Comparison of ENCODE assay signal across 8 cellular contexts in genomic region chr17:50056217-50056960, GRCh38. TPM values are rescaled to one million over a fixed set of nuclear protein-coding genes. Genes with fewer than 3 reads are reported as not detected.
A peak's percentile ranks its signal among the peaks of the same experiment; 100 is the strongest.
DNase-seq lines count a peak whose midpoint lies in the region; ATAC-seq and TF ChIP-seq lines count a peak whose summit lies in the region.

No MANE protein-coding gene starts in this region.

- peak overlapping the region; percentile 89 for H3K4me3 Mint-ChIP-seq in activated T-helper 1 cell treated with anti-CD3 and anti-CD28 coated beads, Interleukin-12 subunit alpha, Interleukin-12 subunit beta, Interleukin-2, Interleukin-4 antibody, amounts not matched to agents 30 ng/mL and 10 ng/mL and 1 ng/mL, durations not matched to agents 14 hours and 24 hours and 36 hours

- H3K4me3 ChIP-seq in NT2/D1 (ENCODE audit: insufficient read length, low read depth) (peak overlapping the region; percentile 79), fibroblast of the aortic adventitia (ENCODE audit: low read depth, low read length) (peak overlapping the region; percentile 81), tibial artery (peak overlapping the region; percentile 88 to 95)

- no peaks in the 10 kb centered on the region for H3K27me3 Mint-ChIP-seq in activated T-helper 1 cell treated with anti-CD3 and anti-CD28 coated beads, Interleukin-12 subunit alpha, Interleukin-12 subunit beta, Interleukin-2, Interleukin-4 antibody, amounts not matched to agents 30 ng/mL and 10 ng/mL and 1 ng/mL, durations not matched to agents 14 hours and 24 hours and 36 hours (ENCODE audit: insufficient read depth)

- H3K36me3 Mint-ChIP-seq in activated T-helper 1 cell treated with anti-CD3 and anti-CD28 coated beads, Interleukin-12 subunit alpha, Interleukin-12 subunit beta, Interleukin-2, Interleukin-4 antibody, amounts not matched to agents 30 ng/mL and 10 ng/mL and 1 ng/mL, durations not matched to agents 14 hours and 24 hours and 36 hours (ENCODE audit: low read depth): peaks cover 2% of the 10 kb centered on the region

- peak overlapping the region; percentile 29 for H3K27ac Mint-ChIP-seq in activated T-helper 1 cell treated with anti-CD3 and anti-CD28 coated beads, Interleukin-12 subunit alpha, Interleukin-12 subunit beta, Interleukin-2, Interleukin-4 antibody, amounts not matched to agents 30 ng/mL and 10 ng/mL and 1 ng/mL, durations not matched to agents 14 hours and 24 hours and 36 hours

- TF ChIP-seq CTCF in GM10266 (IDR thresholded peaks at IDR 0.05; ENCODE audit: control insufficient read depth, insufficient read depth, low read depth, missing control alignments) (peak; percentile 67), fibroblast of the aortic adventitia (IDR thresholded peaks at IDR 0.05; ENCODE audit: insufficient read depth, low read length) (peak; percentile 61), tibial artery (IDR thresholded peaks at IDR 0.05) (peak in 1 of 2 experiments; percentile 30)

- H3K4me1 ChIP-seq in NT2/D1 (ENCODE audit: insufficient read depth, insufficient read length) (peaks cover 42% of the 10 kb centered on the region), tibial artery (peaks cover 0 to 73% (median 56%) of the 10 kb centered on the region in 4 donors)

- intact Hi-C loops in activated T-helper 1 cell treated with anti-CD3 and anti-CD28 coated beads, Interleukin-12 subunit alpha, Interleukin-12 subunit beta, Interleukin-2, Interleukin-4 antibody, amounts not matched to agents 30 ng/mL and 10 ng/mL and 1 ng/mL, durations not matched to agents 14 hours and 24 hours and 36 hours (cut with micrococcal nuclease): loop anchor here (1.0 kb wide), 2 partner anchors 29 to 31 kb away; no protein-coding TSS in a partner anchor
- intact Hi-C loops in tibial artery (cut with DNase I; ENCODE audit: low total_unique reads): no loop called here

- no peaks in the 10 kb centered on the region for H3K9me3 Mint-ChIP-seq in activated T-helper 1 cell treated with anti-CD3 and anti-CD28 coated beads, Interleukin-12 subunit alpha, Interleukin-12 subunit beta, Interleukin-2, Interleukin-4 antibody, amounts not matched to agents 30 ng/mL and 10 ng/mL and 1 ng/mL, durations not matched to agents 14 hours and 24 hours and 36 hours

- peak; percentile 72 for DNase-seq in GM10266 (ENCODE audit: extremely low spot score)
- DNase-seq in NT2/D1 (ENCODE audit: low read depth, low spot score): peak; percentile 67
- peak; percentile 52 for DNase-seq in activated T-helper 1 cell treated with anti-CD3 and anti-CD28 coated beads, Interleukin-12 subunit alpha, Interleukin-12 subunit beta, Interleukin-2, Interleukin-4 antibody, amounts not matched to agents 30 ng/mL and 10 ng/mL and 1 ng/mL, durations not matched to agents 14 hours and 24 hours and 36 hours (ENCODE audit: low spot score)
- DNase-seq in fibroblast of the aortic adventitia (ENCODE audit: low read depth): peak; percentile 58
- peak; percentile 50 for DNase-seq in occipital lobe (lab: John Stamatoyannopoulos, UW)
- DNase-seq in tibial artery: peak in 1 of 2 donors; percentile 46
- no peak for DNase-seq in inferior parietal cortex (ENCODE audit: extremely low spot score)

- peaks cover 18% of the 10 kb centered on the region for H3K27me3 ChIP-seq in NT2/D1 (ENCODE audit: insufficient read depth, insufficient read length)
- H3K27me3 ChIP-seq in tibial artery: no peaks in the 10 kb centered on the region

- ATAC-seq in HG03439 (IDR thresholded peaks at IDR 0.05; ENCODE audit: unreplicated experiment): peak; percentile 50

- H3K27ac ChIP-seq in tibial artery: peak overlapping the region; percentile 97 to 99

- H3K9ac ChIP-seq in NT2/D1 (ENCODE audit: insufficient read length, low read depth): peak overlapping the region; percentile 89

- H3K4me1 Mint-ChIP-seq in activated T-helper 1 cell treated with anti-CD3 and anti-CD28 coated beads, Interleukin-12 subunit alpha, Interleukin-12 subunit beta, Interleukin-2, Interleukin-4 antibody, amounts not matched to agents 30 ng/mL and 10 ng/mL and 1 ng/mL, durations not matched to agents 14 hours and 24 hours and 36 hours (ENCODE audit: low read depth): peaks cover 56% of the 10 kb centered on the region

- H3K36me3 ChIP-seq in NT2/D1 (ENCODE audit: insufficient read depth, insufficient read length, low read length) (peaks cover 11% of the 10 kb centered on the region), tibial artery (no peaks in the 10 kb centered on the region)

- H3K9me3 ChIP-seq in NT2/D1 (ENCODE audit: insufficient read depth, low read length): no peaks in the 10 kb centered on the region
- H3K9me3 ChIP-seq in tibial artery: no peaks in the 10 kb centered on the region

RNA-seq across cellular contexts. Expression of gene ITGA3, which starts 0.5 kb away (rescaled TPM):
- 18.0 and 20.6 TPM in 2 replicates for total RNA-seq in activated T-helper 1 cell treated with anti-CD3 and anti-CD28 coated beads, Interleukin-12 subunit alpha, Interleukin-12 subunit beta, Interleukin-2, Interleukin-4 antibody, amounts not matched to agents 30 ng/mL and 10 ng/mL and 1 ng/mL, durations not matched to agents 14 hours and 24 hours and 36 hours
- total RNA-seq in fibroblast of the aortic adventitia (ENCODE audit: low replicate concordance) (16.1 and 35.1 TPM in 2 replicates), occipital lobe (23.2 TPM)

RNA-seq across cellular contexts. Expression of gene PDK2, which starts 38.8 kb away (rescaled TPM):
- total RNA-seq in activated T-helper 1 cell treated with anti-CD3 and anti-CD28 coated beads, Interleukin-12 subunit alpha, Interleukin-12 subunit beta, Interleukin-2, Interleukin-4 antibody, amounts not matched to agents 30 ng/mL and 10 ng/mL and 1 ng/mL, durations not matched to agents 14 hours and 24 hours and 36 hours: 13.7 and 16.9 TPM in 2 replicates
- total RNA-seq in fibroblast of the aortic adventitia (ENCODE audit: low replicate concordance): 13.2 and 37.8 TPM in 2 replicates
- 9.0 TPM for total RNA-seq in occipital lobe
